ENCODE assay signal across 11 cellular contexts in genomic region chr3:112647122-112647521, GRCh38. TPM values are rescaled to one million over a fixed set of nuclear protein-coding genes. Genes with fewer than 3 reads are reported as not detected.
DNase-seq lines count a peak whose midpoint lies in the region; ATAC-seq, FAIRE-seq and TF ChIP-seq lines count a peak whose summit lies in the region.
"Had no signal": no experiment of that assay in that cellular context is flagged by ENCODE, and none has a peak within 500 bp of the region (broad histone marks: within the 10 kb centered on the region; RNA-seq: fewer than 3 reads in every experiment).

No MANE protein-coding gene starts in this region.

- TF ChIP-seq EP300 in suprapubic skin (IDR thresholded peaks at IDR 0.05): no peak

- H3K9ac ChIP-seq in astrocyte (ENCODE audit: low read length): peak overlapping the region; percentile 30

- H3K36me3 ChIP-seq in astrocyte (ENCODE audit: insufficient read depth, low read length): no peaks in the 10 kb centered on the region
- H3K36me3 ChIP-seq in hepatocyte (replicated peaks; ENCODE audit: insufficient read depth, low read depth): no peaks in the 10 kb centered on the region
- H3K36me3 ChIP-seq in suprapubic skin: no peaks in the 10 kb centered on the region

- H3K27ac ChIP-seq in astrocyte (ENCODE audit: low read depth, low read length): peak overlapping the region; percentile 57
- peak overlapping the region; percentile 26 for H3K27ac ChIP-seq in hepatocyte
- H3K27ac ChIP-seq in suprapubic skin: peak overlapping the region; percentile 16

- peak; percentile 92 for DNase-seq in HS-27A (ENCODE audit: low read depth)
- DNase-seq in astrocyte (ENCODE audit: low read depth): peak; percentile 95
- peak; percentile 28 for DNase-seq in hepatocyte (ENCODE audit: low spot score)
- DNase-seq in suprapubic skin (ENCODE audit: low spot score in 2 of 2): no peak
- DNase-seq in T-cell: no peak
- no peak for DNase-seq in activated CD4-positive, alpha-beta T cell treated with anti-CD3 and anti-CD28 coated beads for 4 hours
- DNase-seq in KBM-7: no peak
- DNase-seq: activated CD4-positive, alpha-beta T cell treated with anti-CD3 and anti-CD28 coated beads, Interleukin-2, amount 50 U/mL, for 1 hour; anterior cingulate cortex; kidney had no signal

- no peaks in the 10 kb centered on the region for H3K9me2 ChIP-seq in hepatocyte (replicated peaks; ENCODE audit: insufficient read depth)

- no peaks in the 10 kb centered on the region for H3K9me3 Mint-ChIP-seq in astrocyte (ENCODE audit: unreplicated experiment)
- H3K9me3 Mint-ChIP-seq in T-cell: no peaks in the 10 kb centered on the region

- no peaks in the 10 kb centered on the region for H3K79me2 ChIP-seq in astrocyte (ENCODE audit: insufficient read depth, low read length)
- no peaks in the 10 kb centered on the region for H3K79me2 ChIP-seq in hepatocyte

- FAIRE-seq in astrocyte (lab: Jason Lieb, UNC): peak; percentile 97
- FAIRE-seq: kidney had no signal

- H4K20me1 ChIP-seq in astrocyte (ENCODE audit: insufficient read depth, low read length) (no peaks in the 10 kb centered on the region), hepatocyte (ENCODE audit: insufficient read depth, poor library complexity, severe bottlenecking) (no peaks in the 10 kb centered on the region)

- H3K9me3 ChIP-seq in astrocyte (ENCODE audit: insufficient read depth, low read depth, low read length): no peaks in the 10 kb centered on the region
- H3K9me3 ChIP-seq in hepatocyte (ENCODE audit: low read depth): no peaks in the 10 kb centered on the region
- H3K9me3 ChIP-seq in suprapubic skin: no peaks in the 10 kb centered on the region

- peaks cover 4% of the 10 kb centered on the region for H3K36me3 Mint-ChIP-seq in astrocyte (ENCODE audit: low read depth, unreplicated experiment)
- no peaks in the 10 kb centered on the region for H3K36me3 Mint-ChIP-seq in T-cell

- H3K4me3 Mint-ChIP-seq in astrocyte (ENCODE audit: unreplicated experiment): no peak overlapping the region
- H3K4me3 Mint-ChIP-seq in T-cell: no peak overlapping the region

- H3K4me3 ChIP-seq in astrocyte (ENCODE audit: insufficient read depth, low read depth, low read length): no peak overlapping the region
- no peak overlapping the region for H3K4me3 ChIP-seq in hepatocyte
- H3K4me3 ChIP-seq in suprapubic skin: no peak overlapping the region

- no peak for TF ChIP-seq POLR2A in suprapubic skin (IDR thresholded peaks at IDR 0.05)

- POLR2A ChIA-PET in T-cell (lab: Charles Lee): no interaction called here

- in situ Hi-C loops in KBM-7 (cut with MboI; ENCODE audit: low pct_unique_long_range_greater_than_20kb, low sequenced_read_pairs): no loop called here

- H3K4me2 ChIP-seq in astrocyte (ENCODE audit: low read length): peak overlapping the region; percentile 35
- H3K4me2 ChIP-seq in hepatocyte: peak overlapping the region; percentile 36

- no peak for TF ChIP-seq CTCF in astrocyte (IDR thresholded peaks at IDR 0.05; ENCODE audit: insufficient read depth, low read depth, low read length)
- TF ChIP-seq CTCF in hepatocyte (IDR thresholded peaks at IDR 0.05; ENCODE audit: poor library complexity): no peak
- TF ChIP-seq CTCF in suprapubic skin (IDR thresholded peaks at IDR 0.05): no peak

- no peaks in the 10 kb centered on the region for H3K27me3 Mint-ChIP-seq in astrocyte (ENCODE audit: low read depth, unreplicated experiment)
- peaks cover 0 to 3% of the 10 kb centered on the region in 2 donors for H3K27me3 Mint-ChIP-seq in T-cell

- ATAC-seq in HG03108 (IDR thresholded peaks at IDR 0.05; ENCODE audit: unreplicated experiment) (no peak), T-cell (replicated peaks in 1 of 4) (no peak)

- 26% methylated on average over 5 of the region's 5 CpGs for WGBS in hepatocyte (ENCODE audit: low lambda C conversion rate, missing lambda C conversion rate)
- WGBS in suprapubic skin: 48% methylated on average over 5 of the region's 5 CpGs

- H2AFZ ChIP-seq in astrocyte (ENCODE audit: low read depth, low read length) (no peak overlapping the region), hepatocyte (no peak overlapping the region)

- peaks cover 69% of the 10 kb centered on the region for H3K4me1 Mint-ChIP-seq in astrocyte (ENCODE audit: low read depth, unreplicated experiment)
- H3K4me1 Mint-ChIP-seq in T-cell: peaks cover 13 to 27% (median 14%) of the 10 kb centered on the region in 3 donors

- peaks cover 48% of the 10 kb centered on the region for H3K4me1 ChIP-seq in astrocyte (ENCODE audit: insufficient read depth, low read length)
- H3K4me1 ChIP-seq in hepatocyte (ENCODE audit: insufficient read depth): peaks cover 28% of the 10 kb centered on the region
- H3K4me1 ChIP-seq in suprapubic skin: peaks cover 19% of the 10 kb centered on the region

- H3K27ac Mint-ChIP-seq in astrocyte (ENCODE audit: unreplicated experiment): peak overlapping the region; percentile 90
- no peak overlapping the region for H3K27ac Mint-ChIP-seq in T-cell

- CTCF ChIA-PET in T-cell (lab: Charles Lee): interaction anchor here (0.5 to 1.4 kb wide), 2 partner anchors 641 to 642 kb away, joined by 3 to 5 read pairs; no protein-coding TSS in a partner anchor

- no peaks in the 10 kb centered on the region for H3K27me3 ChIP-seq in astrocyte (ENCODE audit: insufficient read depth, low read length)
- H3K27me3 ChIP-seq in hepatocyte: no peaks in the 10 kb centered on the region
- H3K27me3 ChIP-seq in suprapubic skin: no peaks in the 10 kb centered on the region

RNA-seq across cellular contexts. Expression of gene CCDC80, which starts 6.2 kb away (rescaled TPM):
- total RNA-seq in astrocyte: 272 and 333 TPM in 2 replicates
- total RNA-seq in hepatocyte: 26.6 and 27.1 TPM in 2 replicates
- 83.5 and 95.4 TPM in 2 replicates for polyA plus RNA-seq in hepatocyte
- 10 to 100 TPM in 3 of 4 donors, 1 to 10 TPM in 1; 8.0 to 32.2 (median 17.1) TPM for total RNA-seq in suprapubic skin
- under 1 TPM in 3 of 5 donors, not detected in 2; 0.55 to 0.66 (median 0.56) TPM for total RNA-seq in T-cell

Comparison
In these comparisons a context has a peak if more than half of its experiments do, and no peak if none do; other contexts are left out.
1. DNase-seq: peak in HS-27A (single experiment), astrocyte (single experiment) and hepatocyte (single experiment); none in suprapubic skin (0 of 2), T-cell (0 of 34), activated CD4-positive, alpha-beta T cell treated with anti-CD3 and anti-CD28 coated beads for 4 hours (0 of 2) and KBM-7 (single experiment).
2. RNA of gene CCDC80, which starts 6.2 kb away (total RNA-seq): 272 to 333 TPM in astrocyte, 26.6 to 27.1 TPM in hepatocyte and 8.0 to 32.2 TPM in suprapubic skin; 0.55 to 0.66 TPM in T-cell; every median in the first group is over 4 times any median in the second.
3. Peak in every context shown above with its lines, with median percentiles within 50 percentile points of each other: H3K27ac ChIP-seq.